ENCODE assay signal across 1 cellular context in the genomic region with DNA sequence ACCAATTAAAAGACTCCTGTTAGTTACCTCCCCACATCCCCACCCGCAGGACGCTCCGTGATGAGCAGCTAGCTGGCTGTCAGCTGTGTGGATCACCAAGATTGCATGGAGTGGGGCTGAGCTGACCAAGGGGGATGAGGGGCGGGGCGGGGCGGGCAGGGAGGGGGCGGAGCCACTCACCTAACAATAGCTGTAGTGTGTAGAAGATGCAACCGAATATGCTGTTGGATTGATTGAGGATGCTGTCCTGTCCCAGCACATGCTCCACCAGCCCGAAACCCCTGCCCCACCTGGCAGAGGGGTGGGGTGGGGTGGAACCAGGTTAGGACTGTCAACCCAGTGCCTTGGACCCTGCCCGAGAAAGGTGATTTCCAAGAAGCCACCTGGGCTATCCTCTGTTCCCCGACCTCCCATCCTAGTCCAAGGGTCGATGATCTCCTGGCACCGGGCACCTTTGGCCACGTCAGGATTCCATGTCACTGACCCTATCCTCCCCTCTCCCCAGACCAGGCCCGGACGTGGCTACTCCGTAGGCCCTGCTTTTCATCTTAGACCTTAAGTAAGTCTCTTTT.
TF ChIP-seq lines count a peak whose summit lies in the region.

No MANE protein-coding gene starts in this region.

TF ChIP-seq in K562, 482 proteins besides CTCF, POLR2A, EP300 and RAD21:
- TF ChIP-seq, protein P1, sequence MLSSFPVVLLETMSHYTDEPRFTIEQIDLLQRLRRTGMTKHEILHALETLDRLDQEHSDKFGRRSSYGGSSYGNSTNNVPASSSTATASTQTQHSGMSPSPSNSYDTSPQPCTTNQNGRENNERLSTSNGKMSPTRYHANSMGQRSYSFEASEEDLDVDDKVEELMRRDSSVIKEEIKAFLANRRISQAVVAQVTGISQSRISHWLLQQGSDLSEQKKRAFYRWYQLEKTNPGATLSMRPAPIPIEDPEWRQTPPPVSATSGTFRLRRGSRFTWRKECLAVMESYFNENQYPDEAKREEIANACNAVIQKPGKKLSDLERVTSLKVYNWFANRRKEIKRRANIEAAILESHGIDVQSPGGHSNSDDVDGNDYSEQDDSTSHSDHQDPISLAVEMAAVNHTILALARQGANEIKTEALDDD (IDR thresholded peaks at IDR 0.05) = peak; percentile 80
- TF ChIP-seq, protein P2, sequence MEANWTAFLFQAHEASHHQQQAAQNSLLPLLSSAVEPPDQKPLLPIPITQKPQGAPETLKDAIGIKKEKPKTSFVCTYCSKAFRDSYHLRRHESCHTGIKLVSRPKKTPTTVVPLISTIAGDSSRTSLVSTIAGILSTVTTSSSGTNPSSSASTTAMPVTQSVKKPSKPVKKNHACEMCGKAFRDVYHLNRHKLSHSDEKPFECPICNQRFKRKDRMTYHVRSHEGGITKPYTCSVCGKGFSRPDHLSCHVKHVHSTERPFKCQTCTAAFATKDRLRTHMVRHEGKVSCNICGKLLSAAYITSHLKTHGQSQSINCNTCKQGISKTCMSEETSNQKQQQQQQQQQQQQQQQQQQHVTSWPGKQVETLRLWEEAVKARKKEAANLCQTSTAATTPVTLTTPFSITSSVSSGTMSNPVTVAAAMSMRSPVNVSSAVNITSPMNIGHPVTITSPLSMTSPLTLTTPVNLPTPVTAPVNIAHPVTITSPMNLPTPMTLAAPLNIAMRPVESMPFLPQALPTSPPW (CRISPR knock-in tag; IDR thresholded peaks at IDR 0.05) = peak; percentile 70
- no peak for TF ChIP-seq CEBPB (tag; IDR thresholded peaks at IDR 0.05)
- TF ChIP-seq, protein P3, sequence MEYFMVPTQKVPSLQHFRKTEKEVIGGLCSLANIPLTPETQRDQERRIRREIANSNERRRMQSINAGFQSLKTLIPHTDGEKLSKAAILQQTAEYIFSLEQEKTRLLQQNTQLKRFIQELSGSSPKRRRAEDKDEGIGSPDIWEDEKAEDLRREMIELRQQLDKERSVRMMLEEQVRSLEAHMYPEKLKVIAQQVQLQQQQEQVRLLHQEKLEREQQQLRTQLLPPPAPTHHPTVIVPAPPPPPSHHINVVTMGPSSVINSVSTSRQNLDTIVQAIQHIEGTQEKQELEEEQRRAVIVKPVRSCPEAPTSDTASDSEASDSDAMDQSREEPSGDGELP (CRISPR knock-in tag; IDR thresholded peaks at IDR 0.05; ENCODE audit: borderline replicate concordance) = peak; percentile 85
- TF ChIP-seq, protein P4, sequence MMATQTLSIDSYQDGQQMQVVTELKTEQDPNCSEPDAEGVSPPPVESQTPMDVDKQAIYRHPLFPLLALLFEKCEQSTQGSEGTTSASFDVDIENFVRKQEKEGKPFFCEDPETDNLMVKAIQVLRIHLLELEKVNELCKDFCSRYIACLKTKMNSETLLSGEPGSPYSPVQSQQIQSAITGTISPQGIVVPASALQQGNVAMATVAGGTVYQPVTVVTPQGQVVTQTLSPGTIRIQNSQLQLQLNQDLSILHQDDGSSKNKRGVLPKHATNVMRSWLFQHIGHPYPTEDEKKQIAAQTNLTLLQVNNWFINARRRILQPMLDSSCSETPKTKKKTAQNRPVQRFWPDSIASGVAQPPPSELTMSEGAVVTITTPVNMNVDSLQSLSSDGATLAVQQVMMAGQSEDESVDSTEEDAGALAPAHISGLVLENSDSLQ (IDR thresholded peaks at IDR 0.05) = peak; percentile 76
